Comparison of ENCODE assay signal across 8 cellular contexts in genomic region chr1:39845569-39846566, GRCh38. TPM values are rescaled to one million over a fixed set of nuclear protein-coding genes. Genes with fewer than 3 reads are reported as not detected.
DNase-seq lines count a peak whose midpoint lies in the region; ATAC-seq and TF ChIP-seq lines count a peak whose summit lies in the region.

No MANE protein-coding gene starts in this region.

- H3K27me3 Mint-ChIP-seq in activated naive CD8-positive, alpha-beta T cell treated with anti-CD3 and anti-CD28 coated beads, Interleukin-2, amount 10 ng/mL, durations not matched to agents 7 days and 5 days: no peaks in the 10 kb centered on the region

- H3K4me3 ChIP-seq in left ventricle myocardium inferior (no peak overlapping the region), skeletal muscle satellite cell (ENCODE audit: low read length) (no peak overlapping the region)

- peak overlapping the region; percentile 79 for H3K27ac Mint-ChIP-seq in activated naive CD8-positive, alpha-beta T cell treated with anti-CD3 and anti-CD28 coated beads, Interleukin-2, amount 10 ng/mL, durations not matched to agents 7 days and 5 days

- H3K9ac ChIP-seq in skeletal muscle satellite cell (ENCODE audit: low read depth, low read length): peak overlapping the region; percentile 32

- peak in 13 of 14 donors; percentile 5 to 74 (median 46) for DNase-seq in C1 segment of cervical spinal cord (lab: John Stamatoyannopoulos, UW)
- peak; percentile 62 for DNase-seq in NCI-H1048 (lab: John Stamatoyannopoulos, UW)
- DNase-seq in SKM-1 treated with dmso at 0.1 percent for 144 hours (lab: John Stamatoyannopoulos, UW; ENCODE audit: unreplicated experiment): peak; percentile 82
- peak; percentile 56 for DNase-seq in activated naive CD8-positive, alpha-beta T cell treated with anti-CD3 and anti-CD28 coated beads, Interleukin-2, amount 10 ng/mL, durations not matched to agents 7 days and 5 days
- peak; percentile 86 for DNase-seq in left ventricle myocardium inferior

- ATAC-seq in GM21576 (IDR thresholded peaks at IDR 0.05; ENCODE audit: unreplicated experiment): peak; percentile 55
- peak; percentile 75 for ATAC-seq in activated naive CD8-positive, alpha-beta T cell treated with anti-CD3 and anti-CD28 coated beads, Interleukin-2, amount 10 ng/mL, durations not matched to agents 7 days and 5 days (ENCODE audit: low read depth)
- ATAC-seq in HG03095 (IDR thresholded peaks at IDR 0.05; ENCODE audit: unreplicated experiment): no peak

- TF ChIP-seq CTCF in left ventricle myocardium inferior (IDR thresholded peaks at IDR 0.05; ENCODE audit: borderline replicate concordance): no peak

- H3K27ac ChIP-seq in left ventricle myocardium inferior (replicated peaks): peak overlapping the region; percentile 48

- POLR2A ChIA-PET in activated naive CD8-positive, alpha-beta T cell treated with anti-CD3 and anti-CD28 coated beads, Interleukin-2, amount 10 ng/mL, durations not matched to agents 7 days and 5 days (lab: Charles Lee): no interaction called here

- no peaks in the 10 kb centered on the region for H3K9me3 Mint-ChIP-seq in activated naive CD8-positive, alpha-beta T cell treated with anti-CD3 and anti-CD28 coated beads, Interleukin-2, amount 10 ng/mL, durations not matched to agents 7 days and 5 days

- peaks cover 32% of the 10 kb centered on the region for H3K4me1 ChIP-seq in left ventricle myocardium inferior
- H3K4me1 ChIP-seq in skeletal muscle satellite cell (ENCODE audit: control insufficient read depth, insufficient read depth, low read length): peaks cover 20% of the 10 kb centered on the region

- H3K4me2 ChIP-seq in skeletal muscle satellite cell (ENCODE audit: low read length): peak overlapping the region; percentile 34

- peak overlapping the region; percentile 58 for H3K4me3 Mint-ChIP-seq in activated naive CD8-positive, alpha-beta T cell treated with anti-CD3 and anti-CD28 coated beads, Interleukin-2, amount 10 ng/mL, durations not matched to agents 7 days and 5 days

- peaks cover 41% of the 10 kb centered on the region for H3K4me1 Mint-ChIP-seq in activated naive CD8-positive, alpha-beta T cell treated with anti-CD3 and anti-CD28 coated beads, Interleukin-2, amount 10 ng/mL, durations not matched to agents 7 days and 5 days

- intact Hi-C loops in left ventricle myocardium inferior (cut with micrococcal nuclease): no loop called here

- H3K9me3 ChIP-seq in left ventricle myocardium inferior (replicated peaks): no peaks in the 10 kb centered on the region
- H3K9me3 ChIP-seq in skeletal muscle satellite cell (replicated peaks; ENCODE audit: low read length): no peaks in the 10 kb centered on the region

- H3K36me3 ChIP-seq in left ventricle myocardium inferior (peaks cover 60% of the 10 kb centered on the region), skeletal muscle satellite cell (ENCODE audit: insufficient read depth, low read length) (peaks cover 57% of the 10 kb centered on the region)

- H3K27me3 ChIP-seq in left ventricle myocardium inferior (ENCODE audit: low read depth): no peaks in the 10 kb centered on the region
- no peaks in the 10 kb centered on the region for H3K27me3 ChIP-seq in skeletal muscle satellite cell (ENCODE audit: control insufficient read depth, insufficient read depth, low read length)

- peaks cover 39% of the 10 kb centered on the region for H3K36me3 Mint-ChIP-seq in activated naive CD8-positive, alpha-beta T cell treated with anti-CD3 and anti-CD28 coated beads, Interleukin-2, amount 10 ng/mL, durations not matched to agents 7 days and 5 days

RNA-seq across cellular contexts. Expression of gene TRIT1, which starts 37.4 kb away (rescaled TPM):
- total RNA-seq in activated naive CD8-positive, alpha-beta T cell treated with anti-CD3 and anti-CD28 coated beads, Interleukin-2, amount 10 ng/mL, durations not matched to agents 7 days and 5 days: 10 to 100 TPM; 18.2 to 23.6 TPM
- 12.5 TPM for total RNA-seq in left ventricle myocardium inferior
- 21.2 and 29.4 TPM in 2 replicates for total RNA-seq in skeletal muscle satellite cell (2012; rRNA removed)

RNA-seq across cellular contexts. Expression of gene MYCL, which starts 55.8 kb away (rescaled TPM):
- under 1 TPM in 1 of 2 experiments, not detected in 1; 0.34 TPM for total RNA-seq in activated naive CD8-positive, alpha-beta T cell treated with anti-CD3 and anti-CD28 coated beads, Interleukin-2, amount 10 ng/mL, durations not matched to agents 7 days and 5 days
- 0.44 TPM for total RNA-seq in left ventricle myocardium inferior
- 0.25 and 1.5 TPM in 2 replicates for total RNA-seq in skeletal muscle satellite cell (2012; rRNA removed)

RNA-seq across cellular contexts. Expression of gene BMP8B, which starts 57.2 kb away (rescaled TPM):
- under 1 TPM; 0.67 to 0.68 TPM for total RNA-seq in activated naive CD8-positive, alpha-beta T cell treated with anti-CD3 and anti-CD28 coated beads, Interleukin-2, amount 10 ng/mL, durations not matched to agents 7 days and 5 days
- 0.33 TPM for total RNA-seq in left ventricle myocardium inferior
- under 0.01 TPM in 2 replicates for total RNA-seq in skeletal muscle satellite cell (2012; rRNA removed)
